In the genomic region with DNA sequence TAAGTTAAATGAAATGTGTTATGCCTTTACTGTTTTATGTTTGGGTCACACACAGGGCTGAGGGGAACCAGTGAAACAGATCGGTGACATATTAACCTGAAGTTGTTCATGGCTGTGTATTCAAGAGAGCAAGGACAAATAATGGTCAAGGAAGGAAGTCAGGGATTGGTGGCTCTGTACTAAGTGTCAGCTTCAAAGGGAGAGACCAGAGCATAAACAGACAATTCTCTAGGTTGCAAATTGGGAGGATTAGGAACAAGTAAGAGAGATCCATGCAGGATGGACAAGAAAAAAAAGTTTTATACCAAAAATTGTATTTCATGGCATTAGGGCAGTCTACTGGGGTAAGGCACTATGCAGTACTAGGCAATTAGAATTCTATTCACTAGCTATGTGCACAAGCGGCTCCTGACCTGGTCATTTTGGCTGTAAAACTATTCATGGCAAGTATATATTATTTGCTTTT, we compare ENCODE assay signal across 1 cellular context.
TF ChIP-seq lines count a peak whose summit lies in the region.

No MANE protein-coding gene starts in this region.

TF ChIP-seq in HepG2, 621 proteins besides CTCF, POLR2A, EP300 and RAD21 (continued from another document and continues in another):
- TF ChIP-seq, protein P1, sequence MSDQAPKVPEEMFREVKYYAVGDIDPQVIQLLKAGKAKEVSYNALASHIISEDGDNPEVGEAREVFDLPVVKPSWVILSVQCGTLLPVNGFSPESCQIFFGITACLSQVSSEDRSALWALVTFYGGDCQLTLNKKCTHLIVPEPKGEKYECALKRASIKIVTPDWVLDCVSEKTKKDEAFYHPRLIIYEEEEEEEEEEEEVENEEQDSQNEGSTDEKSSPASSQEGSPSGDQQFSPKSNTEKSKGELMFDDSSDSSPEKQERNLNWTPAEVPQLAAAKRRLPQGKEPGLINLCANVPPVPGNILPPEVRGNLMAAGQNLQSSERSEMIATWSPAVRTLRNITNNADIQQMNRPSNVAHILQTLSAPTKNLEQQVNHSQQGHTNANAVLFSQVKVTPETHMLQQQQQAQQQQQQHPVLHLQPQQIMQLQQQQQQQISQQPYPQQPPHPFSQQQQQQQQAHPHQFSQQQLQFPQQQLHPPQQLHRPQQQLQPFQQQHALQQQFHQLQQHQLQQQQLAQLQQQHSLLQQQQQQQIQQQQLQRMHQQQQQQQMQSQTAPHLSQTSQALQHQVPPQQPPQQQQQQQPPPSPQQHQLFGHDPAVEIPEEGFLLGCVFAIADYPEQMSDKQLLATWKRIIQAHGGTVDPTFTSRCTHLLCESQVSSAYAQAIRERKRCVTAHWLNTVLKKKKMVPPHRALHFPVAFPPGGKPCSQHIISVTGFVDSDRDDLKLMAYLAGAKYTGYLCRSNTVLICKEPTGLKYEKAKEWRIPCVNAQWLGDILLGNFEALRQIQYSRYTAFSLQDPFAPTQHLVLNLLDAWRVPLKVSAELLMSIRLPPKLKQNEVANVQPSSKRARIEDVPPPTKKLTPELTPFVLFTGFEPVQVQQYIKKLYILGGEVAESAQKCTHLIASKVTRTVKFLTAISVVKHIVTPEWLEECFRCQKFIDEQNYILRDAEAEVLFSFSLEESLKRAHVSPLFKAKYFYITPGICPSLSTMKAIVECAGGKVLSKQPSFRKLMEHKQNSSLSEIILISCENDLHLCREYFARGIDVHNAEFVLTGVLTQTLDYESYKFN (CRISPR knock-in tag; conservative IDR thresholded peaks at IDR 0.05): peak; percentile 95
- TF ChIP-seq GRHL1 (CRISPR knock-in tag; conservative IDR thresholded peaks at IDR 0.05): no peak
- TF ChIP-seq ZBTB44 (CRISPR knock-in tag; IDR thresholded peaks at IDR 0.05): no peak
- TF ChIP-seq BRCA1 (CRISPR knock-in tag; IDR thresholded peaks at IDR 0.05): no peak
- no peak for TF ChIP-seq ZNF790 (CRISPR knock-in tag; IDR thresholded peaks at IDR 0.05; ENCODE audit: borderline replicate concordance)
- 0 out of 2 replicates have a peak, but pooled peaks have one; percentile 29 for TF ChIP-seq KAT7 (CRISPR knock-in tag; IDR thresholded peaks at IDR 0.05; ENCODE audit: borderline replicate concordance)
- no peak for TF ChIP-seq MTERF4 (CRISPR knock-in tag; IDR thresholded peaks at IDR 0.05)
- TF ChIP-seq, protein P2, sequence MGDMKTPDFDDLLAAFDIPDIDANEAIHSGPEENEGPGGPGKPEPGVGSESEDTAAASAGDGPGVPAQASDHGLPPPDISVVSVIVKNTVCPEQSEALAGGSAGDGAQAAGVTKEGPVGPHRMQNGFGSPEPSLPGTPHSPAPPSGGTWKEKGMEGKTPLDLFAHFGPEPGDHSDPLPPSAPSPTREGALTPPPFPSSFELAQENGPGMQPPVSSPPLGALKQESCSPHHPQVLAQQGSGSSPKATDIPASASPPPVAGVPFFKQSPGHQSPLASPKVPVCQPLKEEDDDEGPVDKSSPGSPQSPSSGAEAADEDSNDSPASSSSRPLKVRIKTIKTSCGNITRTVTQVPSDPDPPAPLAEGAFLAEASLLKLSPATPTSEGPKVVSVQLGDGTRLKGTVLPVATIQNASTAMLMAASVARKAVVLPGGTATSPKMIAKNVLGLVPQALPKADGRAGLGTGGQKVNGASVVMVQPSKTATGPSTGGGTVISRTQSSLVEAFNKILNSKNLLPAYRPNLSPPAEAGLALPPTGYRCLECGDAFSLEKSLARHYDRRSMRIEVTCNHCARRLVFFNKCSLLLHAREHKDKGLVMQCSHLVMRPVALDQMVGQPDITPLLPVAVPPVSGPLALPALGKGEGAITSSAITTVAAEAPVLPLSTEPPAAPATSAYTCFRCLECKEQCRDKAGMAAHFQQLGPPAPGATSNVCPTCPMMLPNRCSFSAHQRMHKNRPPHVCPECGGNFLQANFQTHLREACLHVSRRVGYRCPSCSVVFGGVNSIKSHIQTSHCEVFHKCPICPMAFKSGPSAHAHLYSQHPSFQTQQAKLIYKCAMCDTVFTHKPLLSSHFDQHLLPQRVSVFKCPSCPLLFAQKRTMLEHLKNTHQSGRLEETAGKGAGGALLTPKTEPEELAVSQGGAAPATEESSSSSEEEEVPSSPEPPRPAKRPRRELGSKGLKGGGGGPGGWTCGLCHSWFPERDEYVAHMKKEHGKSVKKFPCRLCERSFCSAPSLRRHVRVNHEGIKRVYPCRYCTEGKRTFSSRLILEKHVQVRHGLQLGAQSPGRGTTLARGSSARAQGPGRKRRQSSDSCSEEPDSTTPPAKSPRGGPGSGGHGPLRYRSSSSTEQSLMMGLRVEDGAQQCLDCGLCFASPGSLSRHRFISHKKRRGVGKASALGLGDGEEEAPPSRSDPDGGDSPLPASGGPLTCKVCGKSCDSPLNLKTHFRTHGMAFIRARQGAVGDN (CRISPR knock-in tag; IDR thresholded peaks at IDR 0.05): no peak
- TF ChIP-seq IKZF1 (IDR thresholded peaks at IDR 0.05): no peak
- TF ChIP-seq ATF3 (CRISPR knock-in tag; IDR thresholded peaks at IDR 0.05): no peak
- no peak for TF ChIP-seq TEAD2 (CRISPR knock-in tag; IDR thresholded peaks at IDR 0.05)
- no peak for TF ChIP-seq ZUFSP (CRISPR knock-in tag; IDR thresholded peaks at IDR 0.05; ENCODE audit: borderline replicate concordance)
- no peak for TF ChIP-seq ZNF251 (CRISPR knock-in tag; IDR thresholded peaks at IDR 0.05)
- no peak for TF ChIP-seq MIER3 (CRISPR knock-in tag; IDR thresholded peaks at IDR 0.05; ENCODE audit: borderline replicate concordance)
- 0 out of 2 replicates have a peak, but pooled peaks have one; percentile 39 for TF ChIP-seq CCDC6 (CRISPR knock-in tag; IDR thresholded peaks at IDR 0.05)
- TF ChIP-seq WIZ (CRISPR knock-in tag; IDR thresholded peaks at IDR 0.05): no peak
- no peak for TF ChIP-seq CSRNP2 (CRISPR knock-in tag; conservative IDR thresholded peaks at IDR 0.05; ENCODE audit: low read depth)
- TF ChIP-seq SNAPC2 (CRISPR knock-in tag; IDR thresholded peaks at IDR 0.05): no peak
- peak; percentile 28; the same call in 1 of the 2 replicates for TF ChIP-seq NR2F6 (IDR thresholded peaks at IDR 0.05)
- TF ChIP-seq NR2F6 (CRISPR knock-in tag; IDR thresholded peaks at IDR 0.05): peak; percentile 60; the same call in 1 of the 2 replicates
- TF ChIP-seq PITX1 (CRISPR knock-in tag; IDR thresholded peaks at IDR 0.05): peak; percentile 60
- peak; percentile 63; the same call in 1 of the 2 replicates for TF ChIP-seq ISL2 (CRISPR knock-in tag; IDR thresholded peaks at IDR 0.05)
- no peak for TF ChIP-seq SMC3 (IDR thresholded peaks at IDR 0.05; ENCODE audit: low read length)
- no peak for TF ChIP-seq FOXM1 (CRISPR knock-in tag; IDR thresholded peaks at IDR 0.05)
- no peak; the same call in 1 of the 2 replicates for TF ChIP-seq ZNF124 (CRISPR knock-in tag; IDR thresholded peaks at IDR 0.05)
- no peak for TF ChIP-seq ZNF143 (CRISPR knock-in tag; IDR thresholded peaks at IDR 0.05)
- TF ChIP-seq, protein P3, sequence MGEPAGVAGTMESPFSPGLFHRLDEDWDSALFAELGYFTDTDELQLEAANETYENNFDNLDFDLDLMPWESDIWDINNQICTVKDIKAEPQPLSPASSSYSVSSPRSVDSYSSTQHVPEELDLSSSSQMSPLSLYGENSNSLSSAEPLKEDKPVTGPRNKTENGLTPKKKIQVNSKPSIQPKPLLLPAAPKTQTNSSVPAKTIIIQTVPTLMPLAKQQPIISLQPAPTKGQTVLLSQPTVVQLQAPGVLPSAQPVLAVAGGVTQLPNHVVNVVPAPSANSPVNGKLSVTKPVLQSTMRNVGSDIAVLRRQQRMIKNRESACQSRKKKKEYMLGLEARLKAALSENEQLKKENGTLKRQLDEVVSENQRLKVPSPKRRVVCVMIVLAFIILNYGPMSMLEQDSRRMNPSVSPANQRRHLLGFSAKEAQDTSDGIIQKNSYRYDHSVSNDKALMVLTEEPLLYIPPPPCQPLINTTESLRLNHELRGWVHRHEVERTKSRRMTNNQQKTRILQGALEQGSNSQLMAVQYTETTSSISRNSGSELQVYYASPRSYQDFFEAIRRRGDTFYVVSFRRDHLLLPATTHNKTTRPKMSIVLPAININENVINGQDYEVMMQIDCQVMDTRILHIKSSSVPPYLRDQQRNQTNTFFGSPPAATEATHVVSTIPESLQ (CRISPR knock-in tag; conservative IDR thresholded peaks at IDR 0.05): no peak
- TF ChIP-seq GPN1 (CRISPR knock-in tag; IDR thresholded peaks at IDR 0.05; ENCODE audit: borderline replicate concordance): no peak
- TF ChIP-seq MIER2 (CRISPR knock-in tag; IDR thresholded peaks at IDR 0.05): no peak
- TF ChIP-seq U2AF1 (optimal IDR thresholded peaks at IDR 0.05; ENCODE audit: low read depth, low read length): no peak
- TF ChIP-seq TIGD3 (CRISPR knock-in tag; IDR thresholded peaks at IDR 0.05; ENCODE audit: borderline replicate concordance): no peak
- no peak for TF ChIP-seq ZNF350 (CRISPR knock-in tag; IDR thresholded peaks at IDR 0.05; ENCODE audit: borderline replicate concordance, low read depth)
- TF ChIP-seq SKIL (CRISPR knock-in tag; IDR thresholded peaks at IDR 0.05; ENCODE audit: borderline replicate concordance): no peak
- TF ChIP-seq ZNF615 (CRISPR knock-in tag; IDR thresholded peaks at IDR 0.05; ENCODE audit: borderline replicate concordance): no peak
